ENCODE assay signal across 1 cellular context in genomic region chr15:39134282-39134681, GRCh38.
TF ChIP-seq lines count a peak whose summit lies in the region.

No MANE protein-coding gene starts in this region.

TF ChIP-seq in IMR-90, 13 proteins besides CTCF, POLR2A, EP300 and RAD21:
- TF ChIP-seq SMC3 (IDR thresholded peaks at IDR 0.05; ENCODE audit: low read depth, low read length) (no peak), MAFK (IDR thresholded peaks at IDR 0.05; ENCODE audit: low read depth, low read length) (peak; percentile 69)
